Comparison of ENCODE assay signal across 11 cellular contexts in the genomic region with DNA sequence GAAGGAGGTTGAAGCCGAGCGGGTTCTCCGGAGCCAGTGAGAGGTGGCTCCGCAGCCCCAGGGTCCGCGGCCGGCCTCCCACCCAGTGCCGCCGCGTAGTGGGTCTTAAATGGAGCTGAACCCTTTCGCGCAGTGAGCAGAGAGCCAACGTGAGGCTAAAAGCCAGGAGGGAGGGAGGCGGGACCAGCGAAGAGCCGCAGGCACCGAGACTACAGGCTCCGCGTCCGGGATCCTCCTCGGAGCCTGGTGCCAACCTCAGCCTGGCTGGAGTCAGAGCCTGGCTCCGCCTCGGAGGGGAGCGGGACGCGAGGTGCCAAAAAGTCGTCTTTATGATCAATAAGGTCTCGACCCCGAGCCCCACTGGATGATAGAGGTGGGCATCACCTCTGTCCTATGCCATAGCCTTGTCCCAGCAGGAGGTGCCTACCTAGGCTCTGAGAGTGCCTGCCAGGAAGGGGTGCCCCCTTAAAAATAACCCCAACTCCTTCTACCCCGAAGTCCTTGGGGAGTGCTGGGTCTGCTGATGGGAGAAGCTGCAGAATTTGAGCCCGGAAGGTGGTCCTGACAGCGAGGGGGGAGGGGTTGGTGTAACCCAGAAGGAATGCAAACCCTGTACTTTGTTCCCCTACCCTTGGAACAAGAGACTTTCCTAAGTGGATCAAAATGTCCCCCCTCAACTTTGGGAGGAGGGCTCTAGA. TPM values are rescaled to one million over a fixed set of nuclear protein-coding genes. Genes with fewer than 3 reads are reported as not detected.
A peak's percentile ranks its signal among the peaks of the same experiment; 100 is the strongest.
DNase-seq lines count a peak whose midpoint lies in the region; ATAC-seq and TF ChIP-seq lines count a peak whose summit lies in the region.
"Had no signal": no experiment of that assay in that cellular context is flagged by ENCODE, and none has a peak within 500 bp of the region (broad histone marks: within the 10 kb centered on the region; RNA-seq: fewer than 3 reads in every experiment).

No MANE protein-coding gene starts in this region.

- H3F3A ChIP-seq in neural cell (ENCODE audit: insufficient read depth, low read length, poor library complexity, severe bottlenecking), result no peaks in the 10 kb centered on the region

- DNase-seq in Daoy (ENCODE audit: low read depth) (peak; percentile 50), NCI-H1694 (lab: John Stamatoyannopoulos, UW) (peak; percentile 16), cerebellar cortex (ENCODE audit: low spot score) (peak; percentile 86), osteocyte (ENCODE audit: extremely low spot score, unreplicated experiment) (no peak)
- no peak for DNase-seq in T-helper 2 cell treated with Interferon-gamma antibody and Interleukin-4, amounts not matched to agents 5 μg/mL and 100 μg/mL, for 36 hours (ENCODE audit: low spot score)
- DNase-seq: mesenchymal stem cell; stimulated activated naive CD4-positive, alpha-beta T cell had no signal

- no peaks in the 10 kb centered on the region for H3K36me3 ChIP-seq in neural cell (ENCODE audit: insufficient read depth, low read length)

- H3K9me3 Mint-ChIP-seq in osteocyte (ENCODE audit: unreplicated experiment), result no peaks in the 10 kb centered on the region
- no peaks in the 10 kb centered on the region for H3K9me3 Mint-ChIP-seq in T-helper 2 cell treated with Interferon-gamma antibody and Interleukin-4, amounts not matched to agents 5 μg/mL and 100 μg/mL, for 36 hours

- no peak overlapping the region for H2AFZ ChIP-seq in neural cell (ENCODE audit: low read depth, low read length)

- H3K4me2 ChIP-seq in neural cell (ENCODE audit: low read length), result peak overlapping the region; percentile 82

- H3K27me3 ChIP-seq in neural cell (ENCODE audit: insufficient read depth, low read depth, low read length), result peaks cover 54% of the 10 kb centered on the region

- H3K27ac Mint-ChIP-seq in osteocyte (ENCODE audit: unreplicated experiment), result no peak overlapping the region
- H3K27ac Mint-ChIP-seq in T-helper 2 cell treated with Interferon-gamma antibody and Interleukin-4, amounts not matched to agents 5 μg/mL and 100 μg/mL, for 36 hours, result no peak overlapping the region

- no peak for TF ChIP-seq RAD21 in neural cell (conservative IDR thresholded peaks at IDR 0.05)

- H3K27ac ChIP-seq in neural cell (ENCODE audit: low read length), result no peak overlapping the region

- H4K20me1 ChIP-seq in neural cell (ENCODE audit: insufficient read depth), result no peaks in the 10 kb centered on the region

- no peaks in the 10 kb centered on the region for H3K9me2 ChIP-seq in neural cell (ENCODE audit: insufficient read depth, low read length)

- peaks cover 65% of the 10 kb centered on the region for H3K27me3 Mint-ChIP-seq in osteocyte (ENCODE audit: unreplicated experiment)
- H3K27me3 Mint-ChIP-seq in T-helper 2 cell treated with Interferon-gamma antibody and Interleukin-4, amounts not matched to agents 5 μg/mL and 100 μg/mL, for 36 hours (ENCODE audit: low read depth), result peaks cover 53% of the 10 kb centered on the region

- no peaks in the 10 kb centered on the region for H3K36me3 Mint-ChIP-seq in osteocyte (ENCODE audit: unreplicated experiment)
- no peaks in the 10 kb centered on the region for H3K36me3 Mint-ChIP-seq in T-helper 2 cell treated with Interferon-gamma antibody and Interleukin-4, amounts not matched to agents 5 μg/mL and 100 μg/mL, for 36 hours (ENCODE audit: low read depth)

- TF ChIP-seq CTCF in neural cell (IDR thresholded peaks at IDR 0.05; ENCODE audit: poor library complexity, severe bottlenecking), result no peak
- no peak for TF ChIP-seq CTCF in osteocyte (IDR thresholded peaks at IDR 0.05)

- peak overlapping the region; percentile 74 for H3K4me3 ChIP-seq in neural cell (ENCODE audit: low read length)

- H3K4me1 Mint-ChIP-seq in osteocyte (ENCODE audit: unreplicated experiment), result peaks cover 8% of the 10 kb centered on the region
- H3K4me1 Mint-ChIP-seq in T-helper 2 cell treated with Interferon-gamma antibody and Interleukin-4, amounts not matched to agents 5 μg/mL and 100 μg/mL, for 36 hours (ENCODE audit: low read depth), result no peaks in the 10 kb centered on the region

- ATAC-seq in HG03097 (IDR thresholded peaks at IDR 0.05; ENCODE audit: low FRiP score, unreplicated experiment), result no peak
- no peak for ATAC-seq in HG03378 (IDR thresholded peaks at IDR 0.05; ENCODE audit: unreplicated experiment)

- no peak overlapping the region for H3K4me3 Mint-ChIP-seq in osteocyte (ENCODE audit: unreplicated experiment)
- no peak overlapping the region for H3K4me3 Mint-ChIP-seq in T-helper 2 cell treated with Interferon-gamma antibody and Interleukin-4, amounts not matched to agents 5 μg/mL and 100 μg/mL, for 36 hours

- no peaks in the 10 kb centered on the region for H3K79me2 ChIP-seq in neural cell (replicated peaks; ENCODE audit: insufficient read depth, low read length)

- no peak for TF ChIP-seq EP300 in neural cell (conservative IDR thresholded peaks at IDR 0.05; ENCODE audit: poor library complexity, severe bottlenecking)

- H3K9me3 ChIP-seq in neural cell (ENCODE audit: low read length), result no peaks in the 10 kb centered on the region

- peak overlapping the region; percentile 63 for H3K9ac ChIP-seq in neural cell (ENCODE audit: low read length)

TF ChIP-seq in neural cell, 6 proteins besides CTCF, POLR2A, EP300 and RAD21:
- no peak for TF ChIP-seq MXI1 (conservative IDR thresholded peaks at IDR 0.05; ENCODE audit: poor library complexity, severe bottlenecking)
- TF ChIP-seq TAF1 (IDR thresholded peaks at IDR 0.05; ENCODE audit: low read depth), result no peak
- no peak for TF ChIP-seq EZH2 (IDR thresholded peaks at IDR 0.05; ENCODE audit: borderline replicate concordance, insufficient read depth, low read length, poor library complexity, severe bottlenecking)
- no peak for TF ChIP-seq POLR2AphosphoS5 (IDR thresholded peaks at IDR 0.05)
- TF ChIP-seq SMC3 (conservative IDR thresholded peaks at IDR 0.05; ENCODE audit: poor library complexity), result no peak
- TF ChIP-seq REST (IDR thresholded peaks at IDR 0.05; ENCODE audit: borderline replicate concordance), result no peak

RNA-seq across cellular contexts. Expression of gene IGSF21, which starts 1.6 kb away (rescaled TPM):
- total RNA-seq in Daoy (2014; rRNA removed; shearing (Covaris generic)), result not detected in 2 replicates
- 2.2 and 2.4 TPM in 2 replicates for polyA plus RNA-seq in neural cell
- 3.6 and 3.7 TPM in 2 replicates for polyA minus RNA-seq in neural cell
- not detected in 2 replicates for total RNA-seq in osteocyte
- total RNA-seq: fibroblast of lung had no signal
- polyA plus RNA-seq: fibroblast of lung had no signal

Comparison
In these comparisons a context has a peak if more than half of its experiments do, and no peak if none do; other contexts are left out.
1. DNase-seq: peak in Daoy (single experiment), NCI-H1694 (single experiment) and cerebellar cortex (single experiment); none in osteocyte (single experiment) and T-helper 2 cell treated with Interferon-gamma antibody and Interleukin-4, amounts not matched to agents 5 μg/mL and 100 μg/mL, for 36 hours (single experiment).